ENCODE assay signal across 19 cellular contexts in the genomic region with DNA sequence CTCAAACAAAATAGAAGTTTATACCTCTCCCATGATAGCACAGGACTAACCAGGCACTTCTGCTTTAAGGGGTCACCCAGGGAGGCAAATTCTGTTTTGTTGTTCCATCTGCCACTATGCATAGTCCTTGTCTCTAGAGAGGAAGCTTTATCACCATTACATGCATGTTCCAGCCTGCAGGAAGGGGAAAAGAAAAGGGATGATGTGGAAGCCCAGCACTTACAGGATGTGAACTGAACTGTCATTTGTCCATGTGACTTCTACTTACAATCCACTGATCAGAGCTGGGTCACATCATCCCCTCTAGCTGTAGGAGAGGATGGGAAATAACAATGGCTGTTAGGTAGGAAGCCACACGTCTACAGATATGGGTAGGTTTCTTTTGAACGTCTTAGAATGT.
"Had no signal": no experiment of that assay in that cellular context is flagged by ENCODE, and none has a peak within 500 bp of the region (broad histone marks: within the 10 kb centered on the region; RNA-seq: fewer than 3 reads in every experiment).

No MANE protein-coding gene starts in this region.

- H3K4me3 ChIP-seq: esophagus muscularis mucosa, spleen, thoracic aorta, upper lobe of right lung had no signal

- H3K27ac ChIP-seq: esophagus muscularis mucosa, spleen, thoracic aorta, upper lobe of right lung had no signal

- H3K9me3 ChIP-seq: thoracic aorta had no signal

- H3K4me1 Mint-ChIP-seq: activated T-helper 17 cell treated with anti-CD3 and anti-CD28 coated beads, Interleukin-2, amount 50 U/mL, for 72 hours had no signal

- H3K36me3 Mint-ChIP-seq: natural killer cell treated with Interleukin-12 subunit alpha and Interleukin-12 subunit beta and Interleukin-15 and Interleukin-18, amount 100 ng/mL, for 72 hours had no signal

- DNase-seq: activated B cell treated with CpG ODN at 0.5 μM for 24 hours; activated CD4-positive, alpha-beta memory T cell treated with anti-CD3 and anti-CD28 coated beads for 36 hours; activated CD4-positive, alpha-beta T cell treated with anti-CD3 and anti-CD28 coated beads for 4 hours; activated naive CD4-positive, alpha-beta T cell; activated naive CD8-positive, alpha-beta T cell treated with anti-CD3 and anti-CD28 coated beads for 36 hours; amniotic stem cell; endodermal cell; left cardiac atrium; posterior cingulate gyrus; retina; spleen; stimulated activated naive B cell treated with anti-CD40 and anti-IgM and Interleukin-4, amounts not matched to agents 10 μg/mL and 1 μg/mL and 100 μg/mL, for 72 hours; T-cell; upper lobe of right lung had no signal

- H3K36me3 ChIP-seq: esophagus muscularis mucosa, spleen, thoracic aorta, upper lobe of right lung had no signal

- ATAC-seq: activated T-helper 17 cell treated with anti-CD3 and anti-CD28 coated beads, Interleukin-2, amount 50 U/mL, for 72 hours; left cardiac atrium; natural killer cell treated with Interleukin-12 subunit alpha and Interleukin-12 subunit beta and Interleukin-15 and Interleukin-18, amount 100 ng/mL, for 72 hours; T-cell; upper lobe of right lung had no signal

- H3K4me1 ChIP-seq: esophagus muscularis mucosa, upper lobe of right lung had no signal

- H3K9me3 Mint-ChIP-seq: natural killer cell treated with Interleukin-12 subunit alpha and Interleukin-12 subunit beta and Interleukin-15 and Interleukin-18, amount 100 ng/mL, for 72 hours had no signal

- H3K4me3 Mint-ChIP-seq: activated CD4-positive, alpha-beta memory T cell treated with anti-CD3 and anti-CD28 coated beads for 36 hours; activated naive CD8-positive, alpha-beta T cell treated with anti-CD3 and anti-CD28 coated beads for 36 hours; activated T-helper 17 cell treated with anti-CD3 and anti-CD28 coated beads, Interleukin-2, amount 50 U/mL, for 72 hours; endodermal cell; mesothelial cell of epicardium; natural killer cell treated with Interleukin-12 subunit alpha and Interleukin-12 subunit beta and Interleukin-15 and Interleukin-18, amount 100 ng/mL, for 72 hours; stimulated activated naive B cell treated with anti-CD40 and anti-IgM and Interleukin-4, amounts not matched to agents 10 μg/mL and 1 μg/mL and 100 μg/mL, for 72 hours; T-cell had no signal

- H3K27ac Mint-ChIP-seq: activated CD4-positive, alpha-beta memory T cell treated with anti-CD3 and anti-CD28 coated beads for 36 hours; activated naive CD8-positive, alpha-beta T cell treated with anti-CD3 and anti-CD28 coated beads for 36 hours; activated T-helper 17 cell treated with anti-CD3 and anti-CD28 coated beads, Interleukin-2, amount 50 U/mL, for 72 hours; endodermal cell; mesothelial cell of epicardium; natural killer cell treated with Interleukin-12 subunit alpha and Interleukin-12 subunit beta and Interleukin-15 and Interleukin-18, amount 100 ng/mL, for 72 hours; stimulated activated naive B cell treated with anti-CD40 and anti-IgM and Interleukin-4, amounts not matched to agents 10 μg/mL and 1 μg/mL and 100 μg/mL, for 72 hours; T-cell had no signal
